1 cellular context compared by ENCODE assay signal in genomic region chr2:203376173-203376572, GRCh38.
TF ChIP-seq lines count a peak whose summit lies in the region.

No MANE protein-coding gene starts in this region.

TF ChIP-seq in A549, 52 proteins besides CTCF, POLR2A, EP300 and RAD21 (continued from another document):
- TF ChIP-seq HMGXB4 (CRISPR knock-in tag; IDR thresholded peaks at IDR 0.05; ENCODE audit: borderline replicate concordance) = no peak
- TF ChIP-seq NPAS2 (CRISPR knock-in tag; IDR thresholded peaks at IDR 0.05; ENCODE audit: borderline replicate concordance) = no peak
- TF ChIP-seq PBX3 (IDR thresholded peaks at IDR 0.05) = no peak
- TF ChIP-seq HEYL (CRISPR knock-in tag; IDR thresholded peaks at IDR 0.05) = no peak
- no peak for TF ChIP-seq JUNB (IDR thresholded peaks at IDR 0.05)
- TF ChIP-seq, protein P1, sequence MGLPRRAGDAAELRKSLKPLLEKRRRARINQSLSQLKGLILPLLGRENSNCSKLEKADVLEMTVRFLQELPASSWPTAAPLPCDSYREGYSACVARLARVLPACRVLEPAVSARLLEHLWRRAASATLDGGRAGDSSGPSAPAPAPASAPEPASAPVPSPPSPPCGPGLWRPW (IDR thresholded peaks at IDR 0.05) = no peak
- TF ChIP-seq BHLHE40 (IDR thresholded peaks at IDR 0.05; ENCODE audit: low read depth, low read length) = no peak
- no peak for TF ChIP-seq MAZ (IDR thresholded peaks at IDR 0.05; ENCODE audit: borderline replicate concordance, low read depth, low read length)
- TF ChIP-seq CBX8 (IDR thresholded peaks at IDR 0.05) = no peak
- TF ChIP-seq POLR2AphosphoS2 (conservative IDR thresholded peaks at IDR 0.05; ENCODE audit: low read length) = no peak
- TF ChIP-seq HOXB13 (CRISPR knock-in tag; IDR thresholded peaks at IDR 0.05; ENCODE audit: low read depth) = no peak
- TF ChIP-seq, protein P2, sequence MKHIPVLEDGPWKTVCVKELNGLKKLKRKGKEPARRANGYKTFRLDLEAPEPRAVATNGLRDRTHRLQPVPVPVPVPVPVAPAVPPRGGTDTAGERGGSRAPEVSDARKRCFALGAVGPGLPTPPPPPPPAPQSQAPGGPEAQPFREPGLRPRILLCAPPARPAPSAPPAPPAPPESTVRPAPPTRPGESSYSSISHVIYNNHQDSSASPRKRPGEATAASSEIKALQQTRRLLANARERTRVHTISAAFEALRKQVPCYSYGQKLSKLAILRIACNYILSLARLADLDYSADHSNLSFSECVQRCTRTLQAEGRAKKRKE (CRISPR knock-in tag; IDR thresholded peaks at IDR 0.05; ENCODE audit: low read depth) = no peak
- no peak for TF ChIP-seq ZNF302 (CRISPR knock-in tag; IDR thresholded peaks at IDR 0.05)
- TF ChIP-seq EHMT2 (IDR thresholded peaks at IDR 0.05; ENCODE audit: low read depth) = no peak
- TF ChIP-seq FOSL2 (IDR thresholded peaks at IDR 0.05) = no peak
- no peak for TF ChIP-seq FOSL2 (CRISPR knock-in tag; IDR thresholded peaks at IDR 0.05)
- TF ChIP-seq RARB (CRISPR knock-in tag; IDR thresholded peaks at IDR 0.05) = no peak
TF ChIP-seq in A549: peak in this region for 0.
